Comparison of ENCODE assay signal across 8 cellular contexts in genomic region chr16:73047536-73048291, GRCh38. TPM values are rescaled to one million over a fixed set of nuclear protein-coding genes. Genes with fewer than 3 reads are reported as not detected.
A peak's percentile ranks its signal among the peaks of the same experiment; 100 is the strongest.
DNase-seq lines count a peak whose midpoint lies in the region; ATAC-seq and TF ChIP-seq lines count a peak whose summit lies in the region.

ZFHX3 (minus strand) TSS chr16:73048128; CDS start chr16:72960145, 87,983 bp downstream.

- H3K4me3 Mint-ChIP-seq in activated CD4-positive, alpha-beta memory T cell treated with anti-CD3 and anti-CD28 coated beads for 36 hours = peak within 1 kb of the TSS; percentile 14
- H3K4me3 Mint-ChIP-seq in naive thymus-derived CD4-positive, alpha-beta T cell = peak within 1 kb of the TSS in 8 of 10 donors; percentile 39 to 81 (median 66)

- no peaks in the 10 kb centered on the region for H3K36me3 ChIP-seq in GM23248 (ENCODE audit: low read depth)
- no peaks in the 10 kb centered on the region for H3K36me3 ChIP-seq in fibroblast of lung (ENCODE audit: control insufficient read depth, insufficient read depth, low read length)
- H3K36me3 ChIP-seq in naive thymus-derived CD4-positive, alpha-beta T cell (ENCODE audit: control insufficient read depth in 2 of 3, insufficient read depth in 3 of 3, low read length in 3 of 3) = no peaks in the 10 kb centered on the region

- peaks cover 51% of the 10 kb centered on the region for H3K4me1 ChIP-seq in GM23248 (ENCODE audit: insufficient read depth)
- H3K4me1 ChIP-seq in fibroblast of lung (ENCODE audit: control insufficient read depth, extremely low read depth, insufficient read depth, low read length) = peaks cover 43% of the 10 kb centered on the region
- H3K4me1 ChIP-seq in naive thymus-derived CD4-positive, alpha-beta T cell (ENCODE audit: control insufficient read depth in 2 of 2, insufficient read depth in 2 of 2, low read length in 2 of 2) = no peaks in the 10 kb centered on the region

- H3K4me2 ChIP-seq in GM23248 (ENCODE audit: unreplicated experiment) = peak within 1 kb of the TSS; percentile 90
- peak within 1 kb of the TSS; percentile 88 for H3K4me2 ChIP-seq in fibroblast of lung (ENCODE audit: extremely low read depth, insufficient read depth, low read length)

- H4K20me1 ChIP-seq in GM23248 (ENCODE audit: insufficient read depth) = no peaks in the 10 kb centered on the region
- H4K20me1 ChIP-seq in fibroblast of lung (ENCODE audit: control insufficient read depth, extremely low read depth, insufficient read depth, low read length) = no peaks in the 10 kb centered on the region

- H3K27me3 ChIP-seq in GM23248 (replicated peaks; ENCODE audit: insufficient read depth) = no peaks in the 10 kb centered on the region
- no peaks in the 10 kb centered on the region for H3K27me3 ChIP-seq in fibroblast of lung (ENCODE audit: control insufficient read depth, insufficient read depth, low read length)
- H3K27me3 ChIP-seq in naive thymus-derived CD4-positive, alpha-beta T cell (ENCODE audit: control insufficient read depth in 2 of 2, insufficient read depth in 2 of 2, low read length in 2 of 2) = peaks cover 3 to 4% of the 10 kb centered on the region in 2 donors

- H3K9me3 Mint-ChIP-seq in activated CD4-positive, alpha-beta memory T cell treated with anti-CD3 and anti-CD28 coated beads for 36 hours = no peaks in the 10 kb centered on the region
- no peaks in the 10 kb centered on the region for H3K9me3 Mint-ChIP-seq in naive thymus-derived CD4-positive, alpha-beta T cell

- H2AFZ ChIP-seq in GM23248 (peak within 1 kb of the TSS; percentile 83), fibroblast of lung (ENCODE audit: low read length) (no peak within 1 kb of the TSS)

- peaks cover 34% of the 10 kb centered on the region for H3K27me3 Mint-ChIP-seq in activated CD4-positive, alpha-beta memory T cell treated with anti-CD3 and anti-CD28 coated beads for 36 hours
- H3K27me3 Mint-ChIP-seq in naive thymus-derived CD4-positive, alpha-beta T cell = peaks cover 9 to 47% (median 27%) of the 10 kb centered on the region in 5 donors

- peak in 1 of 2 donors; percentile 10 for TF ChIP-seq CTCF in fibroblast of lung (conservative IDR thresholded peaks at IDR 0.05 in 1 of 2, IDR thresholded peaks at IDR 0.05 in 1 of 2; ENCODE audit: low read depth in 1 of 2, low read length in 2 of 2)

- no peaks in the 10 kb centered on the region for H3K4me1 Mint-ChIP-seq in activated CD4-positive, alpha-beta memory T cell treated with anti-CD3 and anti-CD28 coated beads for 36 hours (ENCODE audit: low read depth)
- peaks cover 0 to 14% (median 6%) of the 10 kb centered on the region in 7 donors for H3K4me1 Mint-ChIP-seq in naive thymus-derived CD4-positive, alpha-beta T cell

- H3K9ac ChIP-seq in GM23248 = peak within 1 kb of the TSS; percentile 88
- H3K9ac ChIP-seq in fibroblast of lung (ENCODE audit: insufficient read depth, low read length) = peak within 1 kb of the TSS; percentile 83

- H3K4me3 ChIP-seq in GM23248 (peak within 1 kb of the TSS; percentile 76), fibroblast of lung (replicated peaks in 1 of 4; ENCODE audit: control extremely low read depth in 1 of 4, insufficient read depth in 1 of 4, low read depth in 3 of 4, low read length in 4 of 4) (peak within 1 kb of the TSS; percentile 69 to 81 (median 76))
- H3K4me3 ChIP-seq in naive thymus-derived CD4-positive, alpha-beta T cell (ENCODE audit: low read length) = no peak within 1 kb of the TSS

- peaks cover 39% of the 10 kb centered on the region for H3F3A ChIP-seq in GM23248 (ENCODE audit: insufficient read depth)

- in situ Hi-C loops in GM23248 (cut with MboI) = no loop called here

- H3K27ac Mint-ChIP-seq in activated CD4-positive, alpha-beta memory T cell treated with anti-CD3 and anti-CD28 coated beads for 36 hours = no peak within 1 kb of the TSS
- H3K27ac Mint-ChIP-seq in naive thymus-derived CD4-positive, alpha-beta T cell = peak within 1 kb of the TSS in 2 of 9 donors; percentile 31 to 54

- DNase-seq in SIG-M5 treated with dmso at 0.1 percent for 504 hours (lab: John Stamatoyannopoulos, UW; ENCODE audit: unreplicated experiment) (peak; percentile 46), SIG-M5 (lab: John Stamatoyannopoulos, UW) (no peak), GM23248 (peak; percentile 83), Kasumi-1 (lab: John Stamatoyannopoulos, UW) (peak; percentile 58 to 61), fibroblast of lung (ENCODE audit: low read depth in 2 of 2) (peak; percentile 66 to 68), NCI-H774 (lab: John Stamatoyannopoulos, UW) (no peak)
- peak; percentile 23 for DNase-seq in activated CD4-positive, alpha-beta memory T cell treated with anti-CD3 and anti-CD28 coated beads for 36 hours
- DNase-seq in naive thymus-derived CD4-positive, alpha-beta T cell = peak in 6 of 9 donors; percentile 19 to 48 (median 34)

- POLR2A ChIA-PET in activated CD4-positive, alpha-beta memory T cell treated with anti-CD3 and anti-CD28 coated beads for 36 hours (lab: Charles Lee) = no interaction called here
- POLR2A ChIA-PET in naive thymus-derived CD4-positive, alpha-beta T cell (lab: Charles Lee) = no interaction called here

- intact Hi-C loops in activated CD4-positive, alpha-beta memory T cell treated with anti-CD3 and anti-CD28 coated beads for 36 hours (cut with micrococcal nuclease) = loop anchor here (10.0 kb wide), 1 partner anchor 213 kb away; no protein-coding TSS in a partner anchor
- intact Hi-C loops in naive thymus-derived CD4-positive, alpha-beta T cell (cut with micrococcal nuclease) = loop anchor here (5.0 kb wide), 2 partner anchors 215 to 260 kb away; no protein-coding TSS in a partner anchor

- H3K27ac ChIP-seq in GM23248 (peak within 1 kb of the TSS; percentile 61), fibroblast of lung (ENCODE audit: insufficient read depth, low read length) (peak within 1 kb of the TSS; percentile 70)
- H3K27ac ChIP-seq in naive thymus-derived CD4-positive, alpha-beta T cell (ENCODE audit: low read depth, low read length) = no peak within 1 kb of the TSS

- H3K9me2 ChIP-seq in GM23248 (ENCODE audit: insufficient read depth) = no peaks in the 10 kb centered on the region

- no peaks in the 10 kb centered on the region for H3K36me3 Mint-ChIP-seq in activated CD4-positive, alpha-beta memory T cell treated with anti-CD3 and anti-CD28 coated beads for 36 hours
- no peaks in the 10 kb centered on the region for H3K36me3 Mint-ChIP-seq in naive thymus-derived CD4-positive, alpha-beta T cell

- peak; percentile 83 for ATAC-seq in naive thymus-derived CD4-positive, alpha-beta T cell

- WGBS in GM23248 (ENCODE audit: low coverage in 1 of 2, low lambda C conversion rate in 2 of 2, missing lambda C conversion rate in 2 of 2), 2 experiments = 2% methylated on average over 20 to 64 of the region's 64 CpGs

- H3K9me3 ChIP-seq in GM23248 (ENCODE audit: low read depth) (no peaks in the 10 kb centered on the region), fibroblast of lung (ENCODE audit: control insufficient read depth, insufficient read depth, low read depth, low read length) (no peaks in the 10 kb centered on the region)
- H3K9me3 ChIP-seq in naive thymus-derived CD4-positive, alpha-beta T cell (ENCODE audit: control insufficient read depth in 2 of 3, low read length in 3 of 3) = no peaks in the 10 kb centered on the region

- H3K79me2 ChIP-seq in GM23248 (ENCODE audit: insufficient read depth) (peaks cover 86% of the 10 kb centered on the region), fibroblast of lung (ENCODE audit: control insufficient read depth, insufficient read depth, low read length) (peaks cover 91% of the 10 kb centered on the region)

- CTCF ChIA-PET in activated CD4-positive, alpha-beta memory T cell treated with anti-CD3 and anti-CD28 coated beads for 36 hours (lab: Charles Lee) = no interaction called here
- CTCF ChIA-PET in naive thymus-derived CD4-positive, alpha-beta T cell (lab: Charles Lee) = no interaction called here

RNA-seq across cellular contexts. Expression of gene ZFHX3, which starts in this region (rescaled TPM):
- 2.7 and 3.9 TPM in 2 replicates for total RNA-seq in GM23248 (2014; rRNA removed; shearing (Covaris generic))
- 2.8 and 2.9 TPM in 2 replicates for polyA plus RNA-seq in GM23248 (2016; fragmentation: Nextera tagmentation; extraction: Ambion mirVana)
- total RNA-seq in activated CD4-positive, alpha-beta memory T cell treated with anti-CD3 and anti-CD28 coated beads for 36 hours = under 1 TPM; 0.21 to 0.68 TPM
- total RNA-seq in fibroblast of lung = 5.4 and 7.3 TPM in 2 replicates
- polyA plus RNA-seq in fibroblast of lung = 4.4 and 4.7 TPM in 2 replicates
- polyA plus RNA-seq in fibroblast of lung (2012) = 4.3 and 8.5 TPM in 2 replicates
- 21.6 and 25.3 TPM in 2 replicates for polyA minus RNA-seq in fibroblast of lung (ENCODE audit: low replicate concordance)
- total RNA-seq in naive thymus-derived CD4-positive, alpha-beta T cell = 1 to 10 TPM; 1.5 to 9.8 (median 2.2) TPM
- polyA plus RNA-seq in naive thymus-derived CD4-positive, alpha-beta T cell = under 1 TPM; 0.09 to 0.21 TPM

Comparison
In these comparisons a context has a peak if more than half of its experiments do, and no peak if none do; other contexts are left out.
1. DNase-seq: peak in SIG-M5 treated with dmso at 0.1 percent for 504 hours (single experiment), GM23248 (single experiment), Kasumi-1 (2 of 2), fibroblast of lung (2 of 2) and naive thymus-derived CD4-positive, alpha-beta T cell (6 of 9); none in SIG-M5 (single experiment) and NCI-H774 (single experiment).
2. Peak in DNase-seq in activated CD4-positive, alpha-beta memory T cell treated with anti-CD3 and anti-CD28 coated beads for 36 hours; RNA of the gene not detected or under 1 TPM.